ENCODE assay signal across 10 cellular contexts in genomic region chr10:31948021-31948420, GRCh38. TPM values are rescaled to one million over a fixed set of nuclear protein-coding genes. Genes with fewer than 3 reads are reported as not detected.
DNase-seq lines count a peak whose midpoint lies in the region; ATAC-seq, FAIRE-seq and TF ChIP-seq lines count a peak whose summit lies in the region.
"Had no signal": no experiment of that assay in that cellular context is flagged by ENCODE, and none has a peak within 500 bp of the region (broad histone marks: within the 10 kb centered on the region; RNA-seq: fewer than 3 reads in every experiment).

No MANE protein-coding gene starts in this region.

- H3K27me3 ChIP-seq in endothelial cell of umbilical vein (ENCODE audit: control insufficient read depth in 2 of 2, insufficient read depth in 2 of 2, low read length in 2 of 2) = no peaks in the 10 kb centered on the region
- H3K27me3 ChIP-seq in osteoblast (ENCODE audit: insufficient read depth, low read length) = no peaks in the 10 kb centered on the region
- H3K27me3 ChIP-seq in effector memory CD4-positive, alpha-beta T cell (replicated peaks; ENCODE audit: control insufficient read depth, insufficient read depth, low read length, poor library complexity, severe bottlenecking) = no peaks in the 10 kb centered on the region

- DNase-seq in left ventricle myocardium superior (no peak), cardiac septum (ENCODE audit: low spot score) (no peak), endothelial cell of umbilical vein (ENCODE audit: low read depth, low spot score) (no peak), osteoblast (ENCODE audit: insufficient read length, low spot score, missing footprints) (no peak), GM20000 (ENCODE audit: low spot score) (no peak), D341Med (ENCODE audit: low spot score) (no peak), SW480 (ENCODE audit: low spot score) (no peak)
- DNase-seq in effector memory CD4-positive, alpha-beta T cell = no peak
- DNase-seq: activated naive CD4-positive, alpha-beta T cell treated with anti-CD3 and anti-CD28 coated beads, Interleukin-2, amount 10 ng/mL, durations not matched to agents 7 days and 5 days had no signal

- H3K4me1 ChIP-seq in endothelial cell of umbilical vein (ENCODE audit: control insufficient read depth, extremely low read depth, insufficient read depth, low read length) (peaks cover 32% of the 10 kb centered on the region), osteoblast (ENCODE audit: insufficient read depth, low read length) (peaks cover 23% of the 10 kb centered on the region)
- H3K4me1 ChIP-seq in effector memory CD4-positive, alpha-beta T cell (ENCODE audit: control insufficient read depth, insufficient read depth, low read length, poor library complexity, severe bottlenecking) = no peaks in the 10 kb centered on the region

- H3K9me1 ChIP-seq in endothelial cell of umbilical vein (replicated peaks; ENCODE audit: control insufficient read depth, extremely low read depth, insufficient read depth, low read length) = no peaks in the 10 kb centered on the region

- intact Hi-C loops in left ventricle myocardium superior (cut with micrococcal nuclease) = loop anchor here (5.0 kb wide), 1 partner anchor 86 kb away; no protein-coding TSS in a partner anchor
- intact Hi-C loops in cardiac septum (cut with DNase I) = no loop called here
- intact Hi-C loops in endothelial cell of umbilical vein (cut with micrococcal nuclease) = loop anchor here (5.0 kb wide), 1 partner anchor 59 kb away; no protein-coding TSS in a partner anchor

- H3K4me3 ChIP-seq in endothelial cell of umbilical vein (replicated peaks in 1 of 3; ENCODE audit: insufficient read depth in 1 of 3, low read depth in 1 of 3, low read length in 3 of 3) (no peak overlapping the region), osteoblast (ENCODE audit: insufficient read depth, low read length) (peak overlapping the region; percentile 42)
- H3K4me3 ChIP-seq in effector memory CD4-positive, alpha-beta T cell (ENCODE audit: insufficient read depth, low read depth, low read length, poor library complexity, severe bottlenecking) = no peak overlapping the region

- H3K36me3 ChIP-seq in endothelial cell of umbilical vein (ENCODE audit: control insufficient read depth in 2 of 2, extremely low read depth in 1 of 2, insufficient read depth in 2 of 2, low read length in 2 of 2) (no peaks in the 10 kb centered on the region), osteoblast (ENCODE audit: insufficient read depth, low read length) (no peaks in the 10 kb centered on the region)
- no peaks in the 10 kb centered on the region for H3K36me3 ChIP-seq in effector memory CD4-positive, alpha-beta T cell (ENCODE audit: control insufficient read depth, insufficient read depth, low read length)

- H3K9ac ChIP-seq in endothelial cell of umbilical vein (replicated peaks; ENCODE audit: extremely low read depth, insufficient read depth, low read length) = peak overlapping the region; percentile 54

- H3K79me2 ChIP-seq in endothelial cell of umbilical vein (ENCODE audit: control insufficient read depth, insufficient read depth, low read length) (no peaks in the 10 kb centered on the region), osteoblast (ENCODE audit: insufficient read depth, low read length) (no peaks in the 10 kb centered on the region)

- peak; percentile 18 for ATAC-seq in left ventricle myocardium superior

- FAIRE-seq in endothelial cell of umbilical vein (lab: Jason Lieb, UNC) = no peak
- FAIRE-seq: colon had no signal

- CTCF ChIA-PET in endothelial cell of umbilical vein (lab: Charles Lee) = interaction anchor here (1.0 to 7.3 kb wide), 10 partner anchors 17 to 1308 kb away, joined by 3 to 104 read pairs (median 4); partner anchors contain the start of gene ARHGAP12

- H4K20me1 ChIP-seq in endothelial cell of umbilical vein (replicated peaks; ENCODE audit: control insufficient read depth, extremely low read depth, insufficient read depth, low read length) (no peaks in the 10 kb centered on the region), osteoblast (ENCODE audit: insufficient read depth, low read length) (no peaks in the 10 kb centered on the region)

- H2AFZ ChIP-seq in endothelial cell of umbilical vein (ENCODE audit: low read depth, low read length) (peak overlapping the region; percentile 18), osteoblast (ENCODE audit: low read length) (peak overlapping the region; percentile 49)

- peak overlapping the region; percentile 62 for H3K4me2 ChIP-seq in endothelial cell of umbilical vein (ENCODE audit: insufficient read depth, low read length)
- peak overlapping the region; percentile 76 for H3K4me2 ChIP-seq in osteoblast (ENCODE audit: insufficient read depth, low read length)

- no TSS peak for BruUV-seq in endothelial cell of umbilical vein (replicated peaks; lab: Mats Ljungman, UMichigan)

- H3K27ac ChIP-seq in endothelial cell of umbilical vein (ENCODE audit: insufficient read depth, low read depth, low read length) = peak overlapping the region; percentile 62
- H3K27ac ChIP-seq in osteoblast (ENCODE audit: low read depth, low read length) = peak overlapping the region; percentile 26
- no peak overlapping the region for H3K27ac ChIP-seq in effector memory CD4-positive, alpha-beta T cell (ENCODE audit: insufficient read depth, low read length, poor library complexity, severe bottlenecking)

- TF ChIP-seq POLR2A in endothelial cell of umbilical vein (IDR thresholded peaks at IDR 0.05; ENCODE audit: low read depth, low read length) = no peak

- TF ChIP-seq CTCF in endothelial cell of umbilical vein (IDR thresholded peaks at IDR 0.05; ENCODE audit: extremely low read depth in 1 of 2, insufficient read depth in 1 of 2, low read depth in 1 of 2, low read length in 2 of 2) = no peak
- no peak for TF ChIP-seq CTCF in osteoblast (IDR thresholded peaks at IDR 0.05; ENCODE audit: extremely low read depth, low read depth, low read length)
- no peak for TF ChIP-seq CTCF in GM20000 (IDR thresholded peaks at IDR 0.05; ENCODE audit: extremely low read depth, missing control alignments)

- H3K9me3 ChIP-seq in endothelial cell of umbilical vein (replicated peaks; ENCODE audit: control insufficient read depth, insufficient read depth, low read length) (no peaks in the 10 kb centered on the region), osteoblast (ENCODE audit: low read depth, low read length) (no peaks in the 10 kb centered on the region)
- H3K9me3 ChIP-seq in effector memory CD4-positive, alpha-beta T cell (ENCODE audit: control insufficient read depth, low read length) = no peaks in the 10 kb centered on the region

- dilution Hi-C loops in endothelial cell of umbilical vein (cut with MboI; ENCODE audit: extremely low pct_ligation_motif_present, low sequenced_read_pairs) = no loop called here

- POLR2A ChIA-PET in endothelial cell of umbilical vein (lab: Charles Lee) = no interaction called here

TF ChIP-seq in endothelial cell of umbilical vein, 7 proteins besides CTCF, POLR2A, EP300 and RAD21:
- TF ChIP-seq MYC (IDR thresholded peaks at IDR 0.05; ENCODE audit: low read depth, low read length) (no peak), FOS (IDR thresholded peaks at IDR 0.05; ENCODE audit: borderline replicate concordance, insufficient read depth, low read length) (no peak), POLR2AphosphoS5 (IDR thresholded peaks at IDR 0.05; ENCODE audit: insufficient read depth, low read depth, low read length) (no peak), EZH2 (IDR thresholded peaks at IDR 0.05; ENCODE audit: borderline replicate concordance, low read depth, low read length, severe bottlenecking) (no peak), MAX (IDR thresholded peaks at IDR 0.05; ENCODE audit: insufficient read depth, insufficient read length) (no peak), JUN (IDR thresholded peaks at IDR 0.05; ENCODE audit: borderline replicate concordance, insufficient read depth, insufficient read length, low read depth) (no peak), GATA2 (IDR thresholded peaks at IDR 0.05; ENCODE audit: insufficient read depth, insufficient read length, low read depth, low read length) (no peak)
TF ChIP-seq in endothelial cell of umbilical vein: peak in this region for 0.

RNA-seq across cellular contexts. Expression of gene ARHGAP12, which starts 19.4 kb away (rescaled TPM):
- total RNA-seq in left ventricle myocardium superior = 21.1 TPM
- 21.7 TPM for total RNA-seq in cardiac septum
- 19.2 and 19.3 TPM in 2 replicates for total RNA-seq in endothelial cell of umbilical vein
- 3.7 and 5.8 TPM in 2 replicates for polyA plus RNA-seq in endothelial cell of umbilical vein
- polyA plus RNA-seq in endothelial cell of umbilical vein (2011; cell fraction: cytosol; rRNA removed) = 5.7 TPM in 2 replicates
- polyA plus RNA-seq in endothelial cell of umbilical vein (2011; cell fraction: nucleus; rRNA removed) = 22.2 and 27.5 TPM in 2 replicates
- polyA plus RNA-seq in endothelial cell of umbilical vein (2012) = 14.0 TPM in 2 replicates
- polyA minus RNA-seq in endothelial cell of umbilical vein = 12.4 and 12.6 TPM in 2 replicates
- polyA minus RNA-seq in endothelial cell of umbilical vein (2011; cell fraction: cytosol; rRNA and poly(A)+ RNA removed) = 6.5 TPM
- 28.8 and 36.9 TPM in 2 replicates for polyA minus RNA-seq in endothelial cell of umbilical vein (2011; cell fraction: nucleus; rRNA and poly(A)+ RNA removed)
- 68.4 and 76.0 TPM in 2 replicates for total RNA-seq in osteoblast
